8 cellular contexts compared by ENCODE assay signal in genomic region chr9:136339173-136339957, GRCh38. TPM values are rescaled to one million over a fixed set of nuclear protein-coding genes. Genes with fewer than 3 reads are reported as not detected.
DNase-seq lines count a peak whose midpoint lies in the region; FAIRE-seq and TF ChIP-seq lines count a peak whose summit lies in the region.

No MANE protein-coding gene starts in this region.

- intact Hi-C loops in colonic mucosa (cut with DNase I): loop anchor here (10.0 kb wide), 1 partner anchor 295 kb away; no protein-coding TSS in a partner anchor

- no peak overlapping the region for H3K4me2 ChIP-seq in GM23248 (ENCODE audit: unreplicated experiment)

- DNase-seq in CMK (ENCODE audit: low read depth): peak; percentile 52
- peak; percentile 64 for DNase-seq in GM23248
- peak; percentile 31 for DNase-seq in RCC 7860 (ENCODE audit: low spot score)
- peak; percentile 74 for DNase-seq in colonic mucosa
- DNase-seq in urothelium cell line (ENCODE audit: low spot score): peak; percentile 78
- DNase-seq in NCI-H1105 treated with DMSO at 0.1 percent for 48 hours (lab: John Stamatoyannopoulos, UW): no peak
- no peak for DNase-seq in NCI-H187 (lab: John Stamatoyannopoulos, UW)

- H2AFZ ChIP-seq in GM23248: no peak overlapping the region

- peak; percentile 89 for TF ChIP-seq CTCF in colonic mucosa (IDR thresholded peaks at IDR 0.05)
- TF ChIP-seq CTCF in liver (IDR thresholded peaks at IDR 0.05; ENCODE audit: low read depth, low read length, missing input control): peak; percentile 90

- H3F3A ChIP-seq in GM23248 (ENCODE audit: insufficient read depth): peaks cover 2% of the 10 kb centered on the region; the same call in 1 of the 2 replicates

- 81 to 85% methylated on average over 22 to 32 of the region's 32 CpGs for WGBS in GM23248 (ENCODE audit: low coverage in 1 of 2, low lambda C conversion rate in 2 of 2, missing lambda C conversion rate in 2 of 2), 2 experiments
- WGBS in liver: 59% methylated on average over 32 of the region's 32 CpGs

- H3K27me3 ChIP-seq in GM23248 (replicated peaks; ENCODE audit: insufficient read depth) (no peaks in the 10 kb centered on the region), colonic mucosa (no peaks in the 10 kb centered on the region), liver (ENCODE audit: control insufficient read depth in 4 of 4, insufficient read depth in 4 of 4, low read length in 3 of 4) (no peaks in the 10 kb centered on the region)

- H3K9me2 ChIP-seq in GM23248 (ENCODE audit: insufficient read depth): no peaks in the 10 kb centered on the region

- H3K9ac ChIP-seq in GM23248 (no peak overlapping the region), colonic mucosa (ENCODE audit: low read depth in 2 of 2, low read length in 2 of 2) (no peak overlapping the region), liver (ENCODE audit: low read depth in 1 of 2, low read length in 2 of 2) (no peak overlapping the region)

- no peaks in the 10 kb centered on the region for H4K20me1 ChIP-seq in GM23248 (ENCODE audit: insufficient read depth)

- in situ Hi-C loops in GM23248 (cut with MboI): no loop called here

- no peak overlapping the region for H3K4me3 ChIP-seq in GM23248
- no peak overlapping the region for H3K4me3 ChIP-seq in colonic mucosa
- no peak overlapping the region for H3K4me3 ChIP-seq in liver (ENCODE audit: low read depth in 1 of 3, low read length in 3 of 3)

- H3K36me3 ChIP-seq in GM23248 (ENCODE audit: low read depth) (no peaks in the 10 kb centered on the region; the same call in 1 of the 2 replicates), colonic mucosa (no peaks in the 10 kb centered on the region), liver (ENCODE audit: control insufficient read depth in 4 of 4, insufficient read depth in 3 of 4, low read depth in 1 of 4, low read length in 3 of 4) (no peaks in the 10 kb centered on the region)

- FAIRE-seq in RCC 7860 (lab: Jason Lieb, UNC) (peak; percentile 15), urothelium cell line (lab: Jason Lieb, UNC) (no peak)

- H3K9me3 ChIP-seq in GM23248 (ENCODE audit: low read depth) (no peaks in the 10 kb centered on the region), colonic mucosa (no peaks in the 10 kb centered on the region), liver (ENCODE audit: control insufficient read depth in 4 of 4, low read length in 3 of 4) (no peaks in the 10 kb centered on the region)

- H3K27ac ChIP-seq in GM23248 (no peak overlapping the region), colonic mucosa (no peak overlapping the region), liver (ENCODE audit: low read depth in 1 of 2, low read length in 2 of 2) (no peak overlapping the region)

- TF ChIP-seq RAD21 in liver (IDR thresholded peaks at IDR 0.05): peak; percentile 89 to 92

- H3K79me2 ChIP-seq in GM23248 (ENCODE audit: insufficient read depth): 0 out of 2 replicates have a peak, but pooled peaks cover under 1% of the 10 kb centered on the region

- H3K4me1 ChIP-seq in GM23248 (ENCODE audit: insufficient read depth) (no peaks in the 10 kb centered on the region), colonic mucosa (no peaks in the 10 kb centered on the region), liver (ENCODE audit: control insufficient read depth in 4 of 4, insufficient read depth in 4 of 4, low read length in 3 of 4) (peaks cover 0 to 8% (median 4%) of the 10 kb centered on the region in 4 donors)

TF ChIP-seq in liver, 16 proteins besides CTCF, POLR2A, EP300 and RAD21:
- TF ChIP-seq RXRA (IDR thresholded peaks at IDR 0.05): peak in 1 of 2 donors; percentile 31
- no peak for TF ChIP-seq YY1 (IDR thresholded peaks at IDR 0.05)
- peak; percentile 12 to 23 for TF ChIP-seq HNF4A (conservative IDR thresholded peaks at IDR 0.05)
TF ChIP-seq in liver: peak in this region for 2.

RNA-seq across cellular contexts. Expression of gene GPSM1, which starts 12.0 kb away (rescaled TPM):
- 51.6 and 57.1 TPM in 2 replicates for total RNA-seq in GM23248 (2014; rRNA removed; shearing (Covaris generic))
- polyA plus RNA-seq in GM23248 (2016; fragmentation: Nextera tagmentation; extraction: Ambion mirVana) (12.4 and 13.7 TPM in 2 replicates), liver (1 to 10 TPM in 1 of 2 donors, under 1 TPM in 1; 0.11 to 1.1 TPM)
- total RNA-seq in colonic mucosa (1 to 10 TPM; 2.3 to 3.4 TPM), liver (1 to 10 TPM; 2.1 to 2.9 TPM)

RNA-seq across cellular contexts. Expression of gene DNLZ, which starts 24.2 kb away (rescaled TPM):
- 12.3 and 49.8 TPM in 2 replicates for total RNA-seq in GM23248 (2014; rRNA removed; shearing (Covaris generic))
- polyA plus RNA-seq in GM23248 (2016; fragmentation: Nextera tagmentation; extraction: Ambion mirVana) (25.9 and 27.1 TPM in 2 replicates), liver (1 to 10 TPM; 6.2 to 7.1 TPM)
- total RNA-seq in colonic mucosa (10 to 100 TPM; 10.0 to 10.8 TPM), liver (1 to 10 TPM; 2.0 to 2.9 TPM)

RNA-seq across cellular contexts. Expression of gene CARD9, which starts 34.1 kb away (rescaled TPM):
- total RNA-seq in GM23248 (2014; rRNA removed; shearing (Covaris generic)): 0.11 TPM in 1 of 2 replicates, not detected in the other
- 0.60 and 0.61 TPM in 2 replicates for polyA plus RNA-seq in GM23248 (2016; fragmentation: Nextera tagmentation; extraction: Ambion mirVana)
- 1 to 10 TPM; 1.2 to 1.7 TPM for total RNA-seq in colonic mucosa
- 1 to 10 TPM; 3.1 to 5.3 TPM for total RNA-seq in liver
- 1 to 10 TPM in 1 of 2 donors, under 1 TPM in 1; 0.25 to 1.3 TPM for polyA plus RNA-seq in liver

RNA-seq across cellular contexts. Expression of gene CCDC187, which starts 35.5 kb away (rescaled TPM):
- not detected in 2 replicates for total RNA-seq in GM23248 (2014; rRNA removed; shearing (Covaris generic))
- polyA plus RNA-seq in GM23248 (2016; fragmentation: Nextera tagmentation; extraction: Ambion mirVana): not detected in 2 replicates
- total RNA-seq in colonic mucosa: under 1 TPM; 0.30 to 0.48 TPM
- total RNA-seq in liver: under 1 TPM in 1 of 2 donors, not detected in 1; 0.05 TPM
- not detected for polyA plus RNA-seq in liver

Comparison
In these comparisons a context has a peak if more than half of its experiments do, and no peak if none do; other contexts are left out.
1. DNase-seq: peak in CMK (single experiment), GM23248 (single experiment), RCC 7860 (single experiment), colonic mucosa (single experiment) and urothelium cell line (single experiment); none in NCI-H1105 treated with DMSO at 0.1 percent for 48 hours (single experiment) and NCI-H187 (0 of 2).
2. RNA of gene GPSM1, which starts 12.0 kb away (total RNA-seq): 51.6 to 57.1 TPM in GM23248; 2.3 to 3.4 TPM in colonic mucosa and 2.1 to 2.9 TPM in liver; every median in the first group is over 10 times any median in the second.